In the genomic region with DNA sequence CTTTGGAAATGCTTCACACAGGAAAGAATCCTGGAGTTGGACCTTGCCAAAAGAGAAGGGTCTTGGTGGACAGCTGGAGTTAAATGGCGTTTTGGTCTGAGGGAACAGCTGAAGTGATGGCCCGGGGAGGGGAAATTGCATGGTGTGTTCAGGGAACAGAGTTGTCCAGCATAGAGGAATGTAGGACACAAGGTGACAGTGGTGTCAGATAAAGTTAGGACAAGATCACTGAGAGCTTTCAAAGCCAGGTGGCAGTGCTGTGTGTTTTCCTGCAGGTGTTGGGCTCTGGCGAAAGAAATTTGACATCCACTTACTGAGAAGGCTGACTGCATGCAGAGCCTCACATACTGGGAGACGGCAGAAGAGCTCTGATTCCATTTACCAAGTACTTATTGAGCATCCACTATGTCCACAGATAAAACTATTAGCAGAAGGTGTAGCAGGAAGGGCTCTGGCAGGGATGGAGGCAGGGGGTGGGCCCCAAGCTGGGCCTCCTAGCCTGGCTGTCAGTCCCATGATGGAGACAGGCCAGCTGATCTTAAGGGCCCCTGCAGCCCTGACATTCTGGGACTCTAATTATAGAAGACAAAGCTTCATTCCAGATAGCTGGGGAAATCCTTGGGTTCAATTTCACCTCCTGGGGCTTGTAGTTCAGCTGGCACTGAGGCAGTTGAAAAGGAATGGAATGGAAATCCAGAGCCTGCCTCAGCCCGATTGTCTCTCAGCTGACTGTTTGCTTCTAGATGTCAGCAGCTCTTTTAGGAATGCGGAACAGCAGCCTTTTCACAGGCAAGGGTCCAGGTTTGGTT, we compare ENCODE assay signal across 14 cellular contexts.
DNase-seq lines count a peak whose midpoint lies in the region; TF ChIP-seq lines count a peak whose summit lies in the region.
"Had no signal": no experiment of that assay in that cellular context is flagged by ENCODE, and none has a peak within 500 bp of the region (broad histone marks: within the 10 kb centered on the region; RNA-seq: fewer than 3 reads in every experiment).

No MANE protein-coding gene starts in this region.

- H3K27ac ChIP-seq in SJCRH30 (peak overlapping the region; percentile 87), cardiac muscle cell (no peak overlapping the region)
- H3K27ac ChIP-seq: uterus had no signal

- TF ChIP-seq CTCF in cardiac muscle cell (IDR thresholded peaks at IDR 0.05; ENCODE audit: low read depth, low read length) (no peak), osteocyte (IDR thresholded peaks at IDR 0.05) (no peak)

- H3K4me1 Mint-ChIP-seq in osteocyte (ENCODE audit: unreplicated experiment): peaks cover 2% of the 10 kb centered on the region
- H3K4me1 Mint-ChIP-seq: stimulated activated effector memory CD8-positive, alpha-beta T cell treated with anti-CD3 and anti-CD28 coated beads, Interleukin-12 subunit alpha, Interleukin-12 subunit beta, amount 100 ng/mL, for 72 hours had no signal

- H3K36me3 Mint-ChIP-seq in osteocyte (ENCODE audit: unreplicated experiment): no peaks in the 10 kb centered on the region
- H3K36me3 Mint-ChIP-seq: stimulated activated effector memory CD8-positive, alpha-beta T cell treated with anti-CD3 and anti-CD28 coated beads, Interleukin-12 subunit alpha, Interleukin-12 subunit beta, amount 100 ng/mL, for 72 hours had no signal

- no peak overlapping the region for H3K4me3 Mint-ChIP-seq in osteocyte (ENCODE audit: unreplicated experiment)
- H3K4me3 Mint-ChIP-seq: activated naive CD4-positive, alpha-beta T cell treated with anti-CD3 and anti-CD28 coated beads for 36 hours; stimulated activated effector memory CD8-positive, alpha-beta T cell treated with anti-CD3 and anti-CD28 coated beads, Interleukin-12 subunit alpha, Interleukin-12 subunit beta, amount 100 ng/mL, for 72 hours had no signal

- H3K9me3 ChIP-seq in SJCRH30 (replicated peaks) (no peaks in the 10 kb centered on the region), cardiac muscle cell (ENCODE audit: low read depth) (no peaks in the 10 kb centered on the region)
- H3K9me3 ChIP-seq: uterus had no signal

- H3K4me3 ChIP-seq in SJCRH30 (no peak overlapping the region), cardiac muscle cell (no peak overlapping the region)
- H3K4me3 ChIP-seq: uterus had no signal

- no peaks in the 10 kb centered on the region for H3K27me3 Mint-ChIP-seq in osteocyte (ENCODE audit: unreplicated experiment)

- H3K27me3 ChIP-seq in SJCRH30 (no peaks in the 10 kb centered on the region), cardiac muscle cell (peaks cover 16% of the 10 kb centered on the region)
- H3K27me3 ChIP-seq: uterus had no signal

- H3K36me3 ChIP-seq in SJCRH30 (no peaks in the 10 kb centered on the region), cardiac muscle cell (no peaks in the 10 kb centered on the region)
- H3K36me3 ChIP-seq: uterus had no signal

- DNase-seq in ELF-1 (ENCODE audit: low read depth, low spot score): peak; percentile 68
- peak; percentile 68 to 82 for DNase-seq in SJCRH30
- peak; percentile 56 to 81 for DNase-seq in cardiac muscle cell (ENCODE audit: low read depth in 1 of 2, low spot score in 1 of 2)
- no peak for DNase-seq in osteocyte (ENCODE audit: extremely low spot score, unreplicated experiment)
- no peak for DNase-seq in NCI-H187 treated with DMSO at 0.1 percent for 48 hours (lab: John Stamatoyannopoulos, UW)
- DNase-seq in DMS153 treated with DMSO at 0.1 percent for 48 hours (lab: John Stamatoyannopoulos, UW; ENCODE audit: unreplicated experiment): no peak
- DNase-seq in CD1c-positive myeloid dendritic cell (ENCODE audit: extremely low spot score): no peak
- no peak for DNase-seq in occipital lobe (lab: John Stamatoyannopoulos, UW)
- DNase-seq: activated naive CD4-positive, alpha-beta T cell treated with anti-CD3 and anti-CD28 coated beads for 36 hours; cerebellar nuclear complex; midbrain; posterior cingulate gyrus; uterus had no signal

- H3K27ac Mint-ChIP-seq in osteocyte (ENCODE audit: unreplicated experiment): peak overlapping the region; percentile 19
- H3K27ac Mint-ChIP-seq: activated naive CD4-positive, alpha-beta T cell treated with anti-CD3 and anti-CD28 coated beads for 36 hours; stimulated activated effector memory CD8-positive, alpha-beta T cell treated with anti-CD3 and anti-CD28 coated beads, Interleukin-12 subunit alpha, Interleukin-12 subunit beta, amount 100 ng/mL, for 72 hours had no signal

- H3K4me1 ChIP-seq in SJCRH30: peaks cover 30% of the 10 kb centered on the region
- no peaks in the 10 kb centered on the region for H3K4me1 ChIP-seq in cardiac muscle cell (ENCODE audit: low read depth)
- H3K4me1 ChIP-seq: uterus had no signal

- H3K9me3 Mint-ChIP-seq in osteocyte (ENCODE audit: unreplicated experiment): peaks cover 6% of the 10 kb centered on the region
- H3K9me3 Mint-ChIP-seq: activated naive CD4-positive, alpha-beta T cell treated with anti-CD3 and anti-CD28 coated beads for 36 hours; stimulated activated effector memory CD8-positive, alpha-beta T cell treated with anti-CD3 and anti-CD28 coated beads, Interleukin-12 subunit alpha, Interleukin-12 subunit beta, amount 100 ng/mL, for 72 hours had no signal

Comparison
In these comparisons a context has a peak if more than half of its experiments do, and no peak if none do; other contexts are left out.
1. DNase-seq: peak in ELF-1 (single experiment), SJCRH30 (2 of 2) and cardiac muscle cell (2 of 2); none in osteocyte (single experiment), NCI-H187 treated with DMSO at 0.1 percent for 48 hours (single experiment), DMS153 treated with DMSO at 0.1 percent for 48 hours (single experiment), CD1c-positive myeloid dendritic cell (single experiment) and occipital lobe (single experiment).